8 cellular contexts compared by ENCODE assay signal in genomic region chr1:211591980-211592493, GRCh38. TPM values are rescaled to one million over a fixed set of nuclear protein-coding genes. Genes with fewer than 3 reads are reported as not detected.
DNase-seq lines count a peak whose midpoint lies in the region; FAIRE-seq and TF ChIP-seq lines count a peak whose summit lies in the region.

No MANE protein-coding gene starts in this region.

- H4K20me1 ChIP-seq in endothelial cell of umbilical vein (replicated peaks; ENCODE audit: control insufficient read depth, extremely low read depth, insufficient read depth, low read length) (no peaks in the 10 kb centered on the region), osteoblast (ENCODE audit: insufficient read depth, low read length) (no peaks in the 10 kb centered on the region)

- no TSS peak for BruUV-seq in endothelial cell of umbilical vein (replicated peaks; lab: Mats Ljungman, UMichigan)

- POLR2A ChIA-PET in endothelial cell of umbilical vein (lab: Charles Lee) = no interaction called here

- no peaks in the 10 kb centered on the region for H3K9me1 ChIP-seq in endothelial cell of umbilical vein (replicated peaks; ENCODE audit: control insufficient read depth, extremely low read depth, insufficient read depth, low read length)

- H3K36me3 ChIP-seq in endothelial cell of umbilical vein (ENCODE audit: control insufficient read depth in 2 of 2, extremely low read depth in 1 of 2, insufficient read depth in 2 of 2, low read length in 2 of 2) (no peaks in the 10 kb centered on the region), osteoblast (ENCODE audit: insufficient read depth, low read length) (no peaks in the 10 kb centered on the region), prostate gland (no peaks in the 10 kb centered on the region), H7 (replicated peaks; ENCODE audit: control insufficient read depth, insufficient read depth, low read length) (no peaks in the 10 kb centered on the region)

- H3K9ac ChIP-seq in endothelial cell of umbilical vein (replicated peaks; ENCODE audit: extremely low read depth, insufficient read depth, low read length) = no peak overlapping the region

- WGBS in prostate gland = 51% methylated on average over 5 of the region's 5 CpGs

- H3K4me1 ChIP-seq in endothelial cell of umbilical vein (ENCODE audit: control insufficient read depth, extremely low read depth, insufficient read depth, low read length) = no peaks in the 10 kb centered on the region
- peaks cover 41% of the 10 kb centered on the region for H3K4me1 ChIP-seq in osteoblast (ENCODE audit: insufficient read depth, low read length)
- peaks cover 4% of the 10 kb centered on the region for H3K4me1 ChIP-seq in prostate gland (replicated peaks)

- TF ChIP-seq CTCF in endothelial cell of umbilical vein (IDR thresholded peaks at IDR 0.05; ENCODE audit: extremely low read depth in 1 of 2, insufficient read depth in 1 of 2, low read depth in 1 of 2, low read length in 2 of 2) (no peak), osteoblast (IDR thresholded peaks at IDR 0.05; ENCODE audit: extremely low read depth, low read depth, low read length) (no peak), prostate gland (IDR thresholded peaks at IDR 0.05) (no peak)

- TF ChIP-seq POLR2A in endothelial cell of umbilical vein (IDR thresholded peaks at IDR 0.05; ENCODE audit: low read depth, low read length) = no peak
- no peak for TF ChIP-seq POLR2A in prostate gland (IDR thresholded peaks at IDR 0.05)

- no peak overlapping the region for H3K4me2 ChIP-seq in endothelial cell of umbilical vein (ENCODE audit: insufficient read depth, low read length)
- H3K4me2 ChIP-seq in osteoblast (ENCODE audit: insufficient read depth, low read length) = peak overlapping the region; percentile 75

- H3K27me3 ChIP-seq in endothelial cell of umbilical vein (ENCODE audit: control insufficient read depth in 2 of 2, insufficient read depth in 2 of 2, low read length in 2 of 2) = peaks cover 0 to 3% of the 10 kb centered on the region in 2 experiments
- no peaks in the 10 kb centered on the region for H3K27me3 ChIP-seq in osteoblast (ENCODE audit: insufficient read depth, low read length)
- no peaks in the 10 kb centered on the region for H3K27me3 ChIP-seq in prostate gland (replicated peaks; ENCODE audit: insufficient read depth)
- no peaks in the 10 kb centered on the region for H3K27me3 ChIP-seq in H7 (ENCODE audit: control insufficient read depth, insufficient read depth, low read length)

- intact Hi-C loops in endothelial cell of umbilical vein (cut with micrococcal nuclease) (no loop called here), prostate gland (cut with DNase I) (no loop called here)

- FAIRE-seq in endothelial cell of umbilical vein (lab: Jason Lieb, UNC) = peak; percentile 73

- CTCF ChIA-PET in endothelial cell of umbilical vein (lab: Charles Lee) = no interaction called here

- no peak overlapping the region for H2AFZ ChIP-seq in endothelial cell of umbilical vein (ENCODE audit: low read depth, low read length)
- peak overlapping the region; percentile 52 for H2AFZ ChIP-seq in osteoblast (ENCODE audit: low read length)

- H3K4me3 ChIP-seq in endothelial cell of umbilical vein (replicated peaks in 1 of 3; ENCODE audit: insufficient read depth in 1 of 3, low read depth in 1 of 3, low read length in 3 of 3) (no peak overlapping the region), osteoblast (ENCODE audit: insufficient read depth, low read length) (peak overlapping the region; percentile 29), prostate gland (no peak overlapping the region), H7 (ENCODE audit: insufficient read depth, low read depth, low read length) (no peak overlapping the region)

- H3K9me3 ChIP-seq in endothelial cell of umbilical vein (replicated peaks; ENCODE audit: control insufficient read depth, insufficient read depth, low read length) (no peaks in the 10 kb centered on the region), osteoblast (ENCODE audit: low read depth, low read length) (no peaks in the 10 kb centered on the region), prostate gland (no peaks in the 10 kb centered on the region)

- peak; percentile 90 for DNase-seq in ELR (ENCODE audit: low read depth)
- DNase-seq in RKO (ENCODE audit: low spot score) = peak; percentile 73
- DNase-seq in endothelial cell of umbilical vein (ENCODE audit: low read depth, low spot score) = peak; percentile 25
- DNase-seq in osteoblast (ENCODE audit: insufficient read length, low spot score, missing footprints) = no peak
- DNase-seq in NCI-H526 treated with DMSO at 0.1 percent for 48 hours (lab: John Stamatoyannopoulos, UW) = no peak
- DNase-seq in prostate gland (ENCODE audit: low spot score) = no peak
- DNase-seq in H7 = no peak
- no peak for DNase-seq in NOMO-1 (lab: John Stamatoyannopoulos, UW; ENCODE audit: unreplicated experiment in 2 of 2)

- dilution Hi-C loops in endothelial cell of umbilical vein (cut with MboI; ENCODE audit: extremely low pct_ligation_motif_present, low sequenced_read_pairs) = no loop called here

- H3K27ac ChIP-seq in endothelial cell of umbilical vein (ENCODE audit: insufficient read depth, low read depth, low read length) = no peak overlapping the region
- peak overlapping the region; percentile 94 for H3K27ac ChIP-seq in osteoblast (ENCODE audit: low read depth, low read length)
- no peak overlapping the region for H3K27ac ChIP-seq in prostate gland

- no peaks in the 10 kb centered on the region for H3K79me2 ChIP-seq in endothelial cell of umbilical vein (ENCODE audit: control insufficient read depth, insufficient read depth, low read length)
- no peaks in the 10 kb centered on the region for H3K79me2 ChIP-seq in osteoblast (ENCODE audit: insufficient read depth, low read length)

TF ChIP-seq in endothelial cell of umbilical vein, 7 proteins besides CTCF, POLR2A, EP300 and RAD21:
- TF ChIP-seq EZH2 (IDR thresholded peaks at IDR 0.05; ENCODE audit: borderline replicate concordance, low read depth, low read length, severe bottlenecking) (no peak), MAX (IDR thresholded peaks at IDR 0.05; ENCODE audit: insufficient read depth, insufficient read length) (no peak), MYC (IDR thresholded peaks at IDR 0.05; ENCODE audit: low read depth, low read length) (no peak), POLR2AphosphoS5 (IDR thresholded peaks at IDR 0.05; ENCODE audit: insufficient read depth, low read depth, low read length) (no peak), JUN (IDR thresholded peaks at IDR 0.05; ENCODE audit: borderline replicate concordance, insufficient read depth, insufficient read length, low read depth) (peak; percentile 49), GATA2 (IDR thresholded peaks at IDR 0.05; ENCODE audit: insufficient read depth, insufficient read length, low read depth, low read length) (no peak), FOS (IDR thresholded peaks at IDR 0.05; ENCODE audit: borderline replicate concordance, insufficient read depth, low read length) (peak; percentile 58)

RNA-seq across cellular contexts. Expression of gene SLC30A1, which starts 13.1 kb away (rescaled TPM):
- total RNA-seq in endothelial cell of umbilical vein = 21.5 and 22.1 TPM in 2 replicates
- 4.2 and 5.5 TPM in 2 replicates for polyA plus RNA-seq in endothelial cell of umbilical vein
- polyA plus RNA-seq in endothelial cell of umbilical vein (2011; cell fraction: cytosol; rRNA removed) = 4.5 and 4.8 TPM in 2 replicates
- polyA plus RNA-seq in endothelial cell of umbilical vein (2011; cell fraction: nucleus; rRNA removed) = 4.4 and 7.3 TPM in 2 replicates
- 13.9 and 17.7 TPM in 2 replicates for polyA plus RNA-seq in endothelial cell of umbilical vein (2012)
- polyA minus RNA-seq in endothelial cell of umbilical vein = 11.8 and 14.7 TPM in 2 replicates
- polyA minus RNA-seq in endothelial cell of umbilical vein (2011; cell fraction: cytosol; rRNA and poly(A)+ RNA removed) = 43.8 TPM
- 13.7 and 18.0 TPM in 2 replicates for polyA minus RNA-seq in endothelial cell of umbilical vein (2011; cell fraction: nucleus; rRNA and poly(A)+ RNA removed)
- 39.5 and 49.9 TPM in 2 replicates for total RNA-seq in osteoblast
- total RNA-seq in prostate gland = 10 to 100 TPM; 12.5 to 22.0 TPM
- 9.1 and 12.4 TPM in 2 replicates for total RNA-seq in H7 (2014; rRNA removed; shearing (Covaris generic))

Comparison
In these comparisons a context has a peak if more than half of its experiments do, and no peak if none do; other contexts are left out.
1. DNase-seq: peak in ELR (single experiment), RKO (single experiment) and endothelial cell of umbilical vein (single experiment); none in osteoblast (single experiment), NCI-H526 treated with DMSO at 0.1 percent for 48 hours (single experiment), prostate gland (single experiment), H7 (single experiment) and NOMO-1 (0 of 2).